Comparison of ENCODE assay signal across 15 cellular contexts in the genomic region with DNA sequence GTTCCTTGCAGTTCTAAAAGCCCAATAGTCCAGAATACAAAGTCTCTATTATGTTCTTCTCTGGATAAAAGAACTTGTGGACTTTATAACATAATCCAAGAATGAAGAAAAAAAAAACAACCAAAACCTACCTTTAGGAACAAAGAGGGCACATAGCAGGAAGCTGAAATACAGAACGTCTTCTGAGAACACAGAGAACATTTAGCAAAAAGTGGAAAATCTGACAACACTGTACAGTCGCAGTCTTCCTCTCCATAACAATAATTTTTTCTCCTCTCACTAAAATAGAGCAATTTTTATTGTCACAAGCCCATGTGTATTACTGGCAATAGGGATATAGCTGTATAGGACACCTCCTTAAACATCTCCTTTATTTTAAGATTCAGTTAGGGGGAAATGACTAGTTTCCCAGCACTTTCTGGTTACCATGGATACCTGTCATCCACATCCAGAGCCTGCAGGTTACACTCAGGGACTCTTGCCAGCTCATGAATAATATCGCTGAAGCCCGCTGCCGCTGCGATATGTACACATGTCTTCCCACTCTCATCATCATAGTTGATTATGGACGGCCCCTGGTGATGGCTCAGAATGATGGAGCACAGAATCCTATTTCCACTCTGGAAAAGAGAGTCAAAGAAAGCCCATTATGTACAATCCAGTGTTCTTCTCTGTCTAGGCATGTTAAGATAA.
DNase-seq lines count a peak whose midpoint lies in the region; ATAC-seq and TF ChIP-seq lines count a peak whose summit lies in the region.
"Had no signal": no experiment of that assay in that cellular context is flagged by ENCODE, and none has a peak within 500 bp of the region (broad histone marks: within the 10 kb centered on the region; RNA-seq: fewer than 3 reads in every experiment).

No MANE protein-coding gene starts in this region.

- peaks cover 38% of the 10 kb centered on the region for H3K4me1 Mint-ChIP-seq in activated CD8-positive, alpha-beta T cell treated with anti-CD3 and anti-CD28 coated beads for 36 hours (ENCODE audit: low read depth)
- H3K4me1 Mint-ChIP-seq: memory B cell had no signal

- intact Hi-C loops in activated CD8-positive, alpha-beta T cell treated with anti-CD3 and anti-CD28 coated beads for 36 hours (cut with micrococcal nuclease): no loop called here

- H2BK15ac ChIP-seq in mesendoderm (replicated peaks; ENCODE audit: low read depth): no peak overlapping the region

- CTCF ChIA-PET in activated CD8-positive, alpha-beta T cell treated with anti-CD3 and anti-CD28 coated beads for 36 hours (lab: Charles Lee): no interaction called here

- H3K56ac ChIP-seq in mesendoderm (ENCODE audit: low read length): no peak overlapping the region

- H3K4me1 ChIP-seq in fibroblast of lung (ENCODE audit: control insufficient read depth, extremely low read depth, insufficient read depth, low read length) (peaks cover 12% of the 10 kb centered on the region), thymus (ENCODE audit: control insufficient read depth, insufficient read depth, low read length) (peaks cover 5% of the 10 kb centered on the region), mesendoderm (ENCODE audit: control insufficient read depth, low read depth, low read length) (peaks cover 3% of the 10 kb centered on the region)

- no peak overlapping the region for H2AK5ac ChIP-seq in mesendoderm (ENCODE audit: low read length)

- POLR2A ChIA-PET in activated CD8-positive, alpha-beta T cell treated with anti-CD3 and anti-CD28 coated beads for 36 hours (lab: Charles Lee): no interaction called here

- H3K9ac ChIP-seq in fibroblast of lung (ENCODE audit: insufficient read depth, low read length) (no peak overlapping the region), mesendoderm (ENCODE audit: low read length) (no peak overlapping the region)

- H3K9me3 ChIP-seq in fibroblast of lung (ENCODE audit: control insufficient read depth, insufficient read depth, low read depth, low read length) (no peaks in the 10 kb centered on the region), thymus (ENCODE audit: control insufficient read depth) (no peaks in the 10 kb centered on the region)
- H3K9me3 ChIP-seq: pancreas, SJSA1 had no signal

- no peaks in the 10 kb centered on the region for H3K27me3 ChIP-seq in fibroblast of lung (ENCODE audit: control insufficient read depth, insufficient read depth, low read length)
- no peaks in the 10 kb centered on the region for H3K27me3 ChIP-seq in thymus (ENCODE audit: control insufficient read depth, insufficient read depth)
- H3K27me3 ChIP-seq in mesendoderm (ENCODE audit: insufficient read depth, low read length, poor library complexity): no peaks in the 10 kb centered on the region
- H3K27me3 ChIP-seq: pancreas, SJSA1 had no signal

- H4K8ac ChIP-seq in mesendoderm (ENCODE audit: low read depth, low read length): no peak overlapping the region

- H4K5ac ChIP-seq in mesendoderm (ENCODE audit: low read length): no peak overlapping the region

- H3K79me1 ChIP-seq in mesendoderm (ENCODE audit: low read length): no peaks in the 10 kb centered on the region

- no peak overlapping the region for H3K18ac ChIP-seq in mesendoderm (ENCODE audit: low read length)

- H2BK5ac ChIP-seq in mesendoderm (ENCODE audit: low read length): no peak overlapping the region

- peak overlapping the region; percentile 77 for H3K27ac Mint-ChIP-seq in activated CD8-positive, alpha-beta T cell treated with anti-CD3 and anti-CD28 coated beads for 36 hours
- H3K27ac Mint-ChIP-seq: memory B cell had no signal

- peaks cover 2% of the 10 kb centered on the region for H3K36me3 Mint-ChIP-seq in activated CD8-positive, alpha-beta T cell treated with anti-CD3 and anti-CD28 coated beads for 36 hours (ENCODE audit: low read depth)

- TF ChIP-seq CTCF in activated CD8-positive, alpha-beta T cell treated with anti-CD3 and anti-CD28 coated beads for 36 hours (IDR thresholded peaks at IDR 0.05): no peak
- no peak for TF ChIP-seq CTCF in fibroblast of lung (conservative IDR thresholded peaks at IDR 0.05 in 1 of 2, IDR thresholded peaks at IDR 0.05 in 1 of 2; ENCODE audit: low read depth in 1 of 2, low read length in 2 of 2)

- H2AFZ ChIP-seq in fibroblast of lung (ENCODE audit: low read length): no peak overlapping the region

- no peak overlapping the region for H2BK120ac ChIP-seq in mesendoderm (ENCODE audit: low read depth, low read length)

- H3K27ac ChIP-seq in fibroblast of lung (ENCODE audit: insufficient read depth, low read length) (no peak overlapping the region), thymus (ENCODE audit: low read depth) (peak overlapping the region; percentile 82), mesendoderm (ENCODE audit: low read depth, low read length) (no peak overlapping the region)
- H3K27ac ChIP-seq: pancreas, SJSA1 had no signal

- no peaks in the 10 kb centered on the region for H3K36me3 ChIP-seq in fibroblast of lung (ENCODE audit: control insufficient read depth, insufficient read depth, low read length)
- no peaks in the 10 kb centered on the region for H3K36me3 ChIP-seq in thymus (ENCODE audit: control insufficient read depth, insufficient read depth)
- no peaks in the 10 kb centered on the region for H3K36me3 ChIP-seq in mesendoderm (ENCODE audit: control insufficient read depth, insufficient read depth, low read length)
- H3K36me3 ChIP-seq: pancreas, SJSA1 had no signal

- no peaks in the 10 kb centered on the region for H4K20me1 ChIP-seq in fibroblast of lung (ENCODE audit: control insufficient read depth, extremely low read depth, insufficient read depth, low read length)

- ATAC-seq in activated CD8-positive, alpha-beta T cell treated with anti-CD3 and anti-CD28 coated beads for 36 hours: peak; percentile 35
- ATAC-seq: pancreas had no signal

- H3K4me2 ChIP-seq in fibroblast of lung (ENCODE audit: extremely low read depth, insufficient read depth, low read length) (no peak overlapping the region), mesendoderm (ENCODE audit: low read length) (no peak overlapping the region)

- peak; percentile 40 for DNase-seq in stimulated activated CD4-positive, alpha-beta T cell treated with anti-CD3 and anti-CD28 coated beads, Interleukin-15, amount 100 ng/mL, for 24 hours
- DNase-seq in stimulated activated CD4-positive, alpha-beta T cell treated with anti-CD3 and anti-CD28 coated beads, Interleukin-4, amount 100 ng/mL, for 1 hour: no peak
- DNase-seq in activated CD8-positive, alpha-beta T cell treated with anti-CD3 and anti-CD28 coated beads for 36 hours: peak; percentile 51
- DNase-seq in fibroblast of lung (ENCODE audit: low read depth in 2 of 2) (peak; percentile 49 to 73), NCI-H2029 (lab: John Stamatoyannopoulos, UW) (no peak), mesendoderm (no peak)
- no peak for DNase-seq in central memory CD4-positive, alpha-beta T cell
- DNase-seq: aorta, C1 segment of cervical spinal cord, MM.1S, NCI-H82, pancreas had no signal

- H3K4me3 ChIP-seq in fibroblast of lung (replicated peaks in 1 of 4; ENCODE audit: control extremely low read depth in 1 of 4, insufficient read depth in 1 of 4, low read depth in 3 of 4, low read length in 4 of 4) (no peak overlapping the region), thymus (ENCODE audit: low read length) (no peak overlapping the region), mesendoderm (ENCODE audit: low read length) (no peak overlapping the region)
- H3K4me3 ChIP-seq: pancreas, SJSA1 had no signal

- peaks cover 11% of the 10 kb centered on the region for H3K9me3 Mint-ChIP-seq in activated CD8-positive, alpha-beta T cell treated with anti-CD3 and anti-CD28 coated beads for 36 hours

- no peak overlapping the region for H3K23ac ChIP-seq in mesendoderm (ENCODE audit: low read length)

- H3K4ac ChIP-seq in mesendoderm (ENCODE audit: low read depth, low read length): no peak overlapping the region

- WGBS in thymus: 86% methylated on average over 7 of the region's 7 CpGs
- WGBS in mesendoderm (ENCODE audit: extremely low coverage, insufficient coverage, low lambda C conversion rate): no CpG with 5 or more reads among the region's 7 CpGs

- H3K4me3 Mint-ChIP-seq in activated CD8-positive, alpha-beta T cell treated with anti-CD3 and anti-CD28 coated beads for 36 hours: peak overlapping the region; percentile 53
- H3K4me3 Mint-ChIP-seq: memory B cell had no signal

- H3K79me2 ChIP-seq in fibroblast of lung (ENCODE audit: control insufficient read depth, insufficient read depth, low read length) (no peaks in the 10 kb centered on the region), mesendoderm (ENCODE audit: control insufficient read depth, insufficient read depth, low read length) (no peaks in the 10 kb centered on the region)

- H3K27me3 Mint-ChIP-seq in activated CD8-positive, alpha-beta T cell treated with anti-CD3 and anti-CD28 coated beads for 36 hours: no peaks in the 10 kb centered on the region

Comparison
In these comparisons a context has a peak if more than half of its experiments do, and no peak if none do; other contexts are left out.
1. DNase-seq: peak in stimulated activated CD4-positive, alpha-beta T cell treated with anti-CD3 and anti-CD28 coated beads, Interleukin-15, amount 100 ng/mL, for 24 hours (single experiment), activated CD8-positive, alpha-beta T cell treated with anti-CD3 and anti-CD28 coated beads for 36 hours (single experiment) and fibroblast of lung (2 of 2); none in stimulated activated CD4-positive, alpha-beta T cell treated with anti-CD3 and anti-CD28 coated beads, Interleukin-4, amount 100 ng/mL, for 1 hour (single experiment), NCI-H2029 (single experiment), mesendoderm (single experiment) and central memory CD4-positive, alpha-beta T cell (single experiment).